ENCODE assay signal across 27 cellular contexts in the genomic region with DNA sequence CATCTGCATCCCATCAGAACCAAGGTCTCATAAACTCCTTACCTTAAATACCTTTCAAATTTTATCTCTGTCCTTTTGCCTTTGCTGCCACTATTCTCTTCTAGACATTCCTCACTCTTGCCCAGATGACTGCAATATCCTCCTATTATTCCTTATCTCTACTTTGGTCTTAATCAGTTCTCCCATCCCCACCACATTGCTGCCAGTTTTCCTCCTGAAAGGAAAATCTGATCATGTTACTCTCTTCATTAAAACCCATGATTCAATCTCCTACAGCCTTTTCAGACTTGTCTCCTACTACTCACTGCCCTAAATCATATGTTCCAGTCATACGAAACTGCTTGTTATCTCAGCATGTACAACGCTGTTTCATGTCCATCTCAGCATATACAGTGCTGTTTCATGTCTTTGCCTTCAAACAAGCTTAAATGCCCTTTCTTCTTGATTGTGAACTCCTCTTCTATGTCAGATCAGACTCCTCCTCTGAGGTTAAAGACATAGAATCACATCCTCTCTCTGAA.
"Had no signal": no experiment of that assay in that cellular context is flagged by ENCODE, and none has a peak within 500 bp of the region (broad histone marks: within the 10 kb centered on the region; RNA-seq: fewer than 3 reads in every experiment).

No MANE protein-coding gene starts in this region.

- H3K79me2 ChIP-seq: parathyroid adenoma had no signal

- H3K27ac ChIP-seq: adrenal gland, brain microvascular endothelial cell, coronary artery, parathyroid adenoma, psoas muscle, spleen, tibial nerve, VCaP had no signal

- DNase-seq: activated CD4-positive, alpha-beta T cell treated with anti-CD3 and anti-CD28 coated beads for 4 hours; activated CD4-positive, alpha-beta T cell treated with anti-CD3 and anti-CD28 coated beads, Interleukin-2, amount 50 U/mL, for 4 hours; activated naive CD4-positive, alpha-beta T cell; activated T-cell treated with anti-CD3 and anti-CD28 coated beads for 4 hours; activated T-cell treated with anti-CD3 and anti-CD28 coated beads, Interleukin-2, amount 50 U/mL, for 72 hours; adrenal gland; brain microvascular endothelial cell; effector memory CD8-positive, alpha-beta T cell; foreskin melanocyte; left cardiac atrium; left ventricle myocardium superior; midbrain; naive thymus-derived CD4-positive, alpha-beta T cell; nucleus accumbens; psoas muscle; spleen; stimulated activated naive CD4-positive, alpha-beta T cell; T-helper 9 cell had no signal

- H3K4me3 ChIP-seq: adrenal gland, ascending aorta, coronary artery, psoas muscle, right atrium auricular region, spleen, tibial nerve had no signal

- H3K4me1 ChIP-seq: parathyroid adenoma, psoas muscle, right atrium auricular region, spleen had no signal

- FAIRE-seq: islet of Langerhans, TTC549 had no signal

- H3K27me3 ChIP-seq: adrenal gland, ascending aorta, brain microvascular endothelial cell, right atrium auricular region, spleen, tibial nerve had no signal

- ATAC-seq: activated T-cell treated with anti-CD3 and anti-CD28 coated beads, Interleukin-2, amount 50 U/mL, for 72 hours; effector memory CD8-positive, alpha-beta T cell; esophagus mucosa; left cardiac atrium; left ventricle myocardium superior; naive thymus-derived CD4-positive, alpha-beta T cell; psoas muscle had no signal

- H3K36me3 ChIP-seq: adrenal gland, ascending aorta, brain microvascular endothelial cell, right atrium auricular region, spleen, tibial nerve had no signal

- H2AFZ ChIP-seq: parathyroid adenoma had no signal

- H3K9me3 ChIP-seq: adrenal gland, ascending aorta, psoas muscle, right atrium auricular region, spleen, tibial nerve had no signal
